ENCODE assay signal across 11 cellular contexts in genomic region chr3:16741890-16742289, GRCh38.
A peak's percentile ranks its signal among the peaks of the same experiment; 100 is the strongest.
DNase-seq lines count a peak whose midpoint lies in the region; ATAC-seq and TF ChIP-seq lines count a peak whose summit lies in the region.
"Had no signal": no experiment of that assay in that cellular context is flagged by ENCODE, and none has a peak within 500 bp of the region (broad histone marks: within the 10 kb centered on the region; RNA-seq: fewer than 3 reads in every experiment).

No MANE protein-coding gene starts in this region.

- no peaks in the 10 kb centered on the region for H3K9me2 ChIP-seq in GM23248 (ENCODE audit: insufficient read depth)

- H3K36me3 Mint-ChIP-seq in activated T-helper 1 cell treated with anti-CD3 and anti-CD28 coated beads, Interleukin-12 subunit alpha, Interleukin-12 subunit beta, Interleukin-2, Interleukin-4 antibody, amounts not matched to agents 30 ng/mL and 10 ng/mL and 1 ng/mL, durations not matched to agents 14 hours and 24 hours and 36 hours (ENCODE audit: low read depth), result no peaks in the 10 kb centered on the region

- in situ Hi-C loops in GM23248 (cut with MboI), result no loop called here

- H2AFZ ChIP-seq in GM23248, result no peak overlapping the region
- peak overlapping the region; percentile 3 for H2AFZ ChIP-seq in osteoblast (ENCODE audit: low read length)
- H2AFZ ChIP-seq in trophoblast cell (ENCODE audit: insufficient read depth, low read length, poor library complexity), result no peak overlapping the region

- H4K12ac ChIP-seq in trophoblast cell (ENCODE audit: low read depth, low read length), result no peak overlapping the region

- H3K27ac ChIP-seq in GM23248 (peak overlapping the region; percentile 58), osteoblast (ENCODE audit: low read depth, low read length) (peak overlapping the region; percentile 49), trophoblast cell (ENCODE audit: low read depth, low read length) (no peak overlapping the region)
- H3K27ac ChIP-seq: spleen, testis had no signal

- H4K20me1 ChIP-seq in GM23248 (ENCODE audit: insufficient read depth), result no peaks in the 10 kb centered on the region
- H4K20me1 ChIP-seq in osteoblast (ENCODE audit: insufficient read depth, low read length), result no peaks in the 10 kb centered on the region

- H3F3A ChIP-seq in GM23248 (ENCODE audit: insufficient read depth), result peaks cover 46% of the 10 kb centered on the region

- no peaks in the 10 kb centered on the region for H3K36me3 ChIP-seq in GM23248 (ENCODE audit: low read depth)
- no peaks in the 10 kb centered on the region for H3K36me3 ChIP-seq in adipocyte (ENCODE audit: control insufficient read depth, insufficient read depth, low read length, severe bottlenecking)
- no peaks in the 10 kb centered on the region for H3K36me3 ChIP-seq in osteoblast (ENCODE audit: insufficient read depth, low read length)
- no peaks in the 10 kb centered on the region for H3K36me3 ChIP-seq in trophoblast cell (ENCODE audit: control insufficient read depth in 1 of 2, insufficient read depth in 2 of 2, low read length in 2 of 2)
- H3K36me3 ChIP-seq: spleen had no signal

- no peak overlapping the region for H2BK12ac ChIP-seq in trophoblast cell (ENCODE audit: low read length)

- H2BK120ac ChIP-seq in trophoblast cell (ENCODE audit: insufficient read depth, low read length, poor library complexity), result no peak overlapping the region

- no peak overlapping the region for H2AK5ac ChIP-seq in trophoblast cell (ENCODE audit: low read length)

- H2BK5ac ChIP-seq in trophoblast cell (ENCODE audit: low read depth, low read length, poor library complexity), result no peak overlapping the region

- ATAC-seq in GM18520 (IDR thresholded peaks at IDR 0.05; ENCODE audit: unreplicated experiment), result peak; percentile 49

- no peak overlapping the region for H3K4ac ChIP-seq in trophoblast cell (ENCODE audit: low read depth, low read length)

- peaks cover 4% of the 10 kb centered on the region for H3K27me3 Mint-ChIP-seq in activated T-helper 1 cell treated with anti-CD3 and anti-CD28 coated beads, Interleukin-12 subunit alpha, Interleukin-12 subunit beta, Interleukin-2, Interleukin-4 antibody, amounts not matched to agents 30 ng/mL and 10 ng/mL and 1 ng/mL, durations not matched to agents 14 hours and 24 hours and 36 hours (ENCODE audit: insufficient read depth)

- no peaks in the 10 kb centered on the region for H3K27me3 ChIP-seq in GM23248 (replicated peaks; ENCODE audit: insufficient read depth)
- no peaks in the 10 kb centered on the region for H3K27me3 ChIP-seq in adipocyte (replicated peaks; ENCODE audit: control insufficient read depth, insufficient read depth, low read length)
- H3K27me3 ChIP-seq in osteoblast (ENCODE audit: insufficient read depth, low read length), result no peaks in the 10 kb centered on the region
- H3K27me3 ChIP-seq in trophoblast cell (ENCODE audit: insufficient read depth, low read length), result no peaks in the 10 kb centered on the region
- H3K27me3 ChIP-seq: spleen, testis had no signal

- H3K9ac ChIP-seq in GM23248 (no peak overlapping the region), adipocyte (ENCODE audit: low read length) (peak overlapping the region; percentile 27), trophoblast cell (ENCODE audit: low read length) (no peak overlapping the region)

- H3K23ac ChIP-seq in trophoblast cell (ENCODE audit: low read length), result no peak overlapping the region

- H3K4me1 ChIP-seq in GM23248 (ENCODE audit: insufficient read depth) (peaks cover 27% of the 10 kb centered on the region), adipocyte (ENCODE audit: control insufficient read depth, insufficient read depth, low read length) (peaks cover 22% of the 10 kb centered on the region), osteoblast (ENCODE audit: insufficient read depth, low read length) (peaks cover 16% of the 10 kb centered on the region), trophoblast cell (ENCODE audit: control insufficient read depth in 1 of 2, insufficient read depth in 2 of 2, low read length in 2 of 2) (no peaks in the 10 kb centered on the region)
- H3K4me1 ChIP-seq: spleen, testis had no signal

- no peaks in the 10 kb centered on the region for H3K79me2 ChIP-seq in GM23248 (ENCODE audit: insufficient read depth)
- no peaks in the 10 kb centered on the region for H3K79me2 ChIP-seq in osteoblast (ENCODE audit: insufficient read depth, low read length)
- H3K79me2 ChIP-seq in trophoblast cell (ENCODE audit: control insufficient read depth, insufficient read depth, low read length, poor library complexity), result no peaks in the 10 kb centered on the region

- TF ChIP-seq CTCF in osteoblast (IDR thresholded peaks at IDR 0.05; ENCODE audit: extremely low read depth, low read depth, low read length), result no peak

- H3K4me3 ChIP-seq in GM23248 (no peak overlapping the region), adipocyte (ENCODE audit: low read length) (peak overlapping the region; percentile 31), osteoblast (ENCODE audit: insufficient read depth, low read length) (no peak overlapping the region), trophoblast cell (ENCODE audit: low read depth, low read length) (no peak overlapping the region)
- H3K4me3 ChIP-seq: spleen, testis had no signal

- intact Hi-C loops in activated T-helper 1 cell treated with anti-CD3 and anti-CD28 coated beads, Interleukin-12 subunit alpha, Interleukin-12 subunit beta, Interleukin-2, Interleukin-4 antibody, amounts not matched to agents 30 ng/mL and 10 ng/mL and 1 ng/mL, durations not matched to agents 14 hours and 24 hours and 36 hours (cut with micrococcal nuclease), result no loop called here

- no peak overlapping the region for H3K14ac ChIP-seq in trophoblast cell (ENCODE audit: low read length)

- H3K4me1 Mint-ChIP-seq in activated T-helper 1 cell treated with anti-CD3 and anti-CD28 coated beads, Interleukin-12 subunit alpha, Interleukin-12 subunit beta, Interleukin-2, Interleukin-4 antibody, amounts not matched to agents 30 ng/mL and 10 ng/mL and 1 ng/mL, durations not matched to agents 14 hours and 24 hours and 36 hours (ENCODE audit: low read depth), result peaks cover 5% of the 10 kb centered on the region

- H3K27ac Mint-ChIP-seq in activated T-helper 1 cell treated with anti-CD3 and anti-CD28 coated beads, Interleukin-12 subunit alpha, Interleukin-12 subunit beta, Interleukin-2, Interleukin-4 antibody, amounts not matched to agents 30 ng/mL and 10 ng/mL and 1 ng/mL, durations not matched to agents 14 hours and 24 hours and 36 hours, result no peak overlapping the region

- 56 to 60% methylated on average over 4 of the region's 4 CpGs for WGBS in GM23248 (ENCODE audit: low coverage in 1 of 2, low lambda C conversion rate in 2 of 2, missing lambda C conversion rate in 2 of 2), 2 experiments
- WGBS in trophoblast cell (ENCODE audit: extremely low coverage, insufficient coverage, insufficient read length), result no CpG with 5 or more reads among the region's 4 CpGs

- no peak overlapping the region for H3K18ac ChIP-seq in trophoblast cell (ENCODE audit: low read length)

- no peak overlapping the region for H3K4me3 Mint-ChIP-seq in activated T-helper 1 cell treated with anti-CD3 and anti-CD28 coated beads, Interleukin-12 subunit alpha, Interleukin-12 subunit beta, Interleukin-2, Interleukin-4 antibody, amounts not matched to agents 30 ng/mL and 10 ng/mL and 1 ng/mL, durations not matched to agents 14 hours and 24 hours and 36 hours

- no peaks in the 10 kb centered on the region for H3K9me3 ChIP-seq in GM23248 (ENCODE audit: low read depth)
- peaks cover 25% of the 10 kb centered on the region for H3K9me3 ChIP-seq in adipocyte (ENCODE audit: control insufficient read depth, low read length)
- no peaks in the 10 kb centered on the region for H3K9me3 ChIP-seq in osteoblast (ENCODE audit: low read depth, low read length)
- H3K9me3 ChIP-seq in trophoblast cell (ENCODE audit: insufficient read depth, low read depth, low read length), result no peaks in the 10 kb centered on the region
- H3K9me3 ChIP-seq: testis had no signal

- no peak overlapping the region for H4K8ac ChIP-seq in trophoblast cell (ENCODE audit: low read depth, low read length)

- DNase-seq in GM23248 (peak; percentile 49), adipocyte (ENCODE audit: low read depth) (no peak), osteoblast (ENCODE audit: insufficient read length, low spot score, missing footprints) (no peak), hepatic stellate cell (ENCODE audit: low spot score) (no peak), trophoblast cell (no peak)
- DNase-seq in activated T-helper 1 cell treated with anti-CD3 and anti-CD28 coated beads, Interleukin-12 subunit alpha, Interleukin-12 subunit beta, Interleukin-2, Interleukin-4 antibody, amounts not matched to agents 30 ng/mL and 10 ng/mL and 1 ng/mL, durations not matched to agents 14 hours and 24 hours and 36 hours (ENCODE audit: low spot score), result no peak
- DNase-seq: activated CD8-positive, alpha-beta memory T cell treated with anti-CD3 and anti-CD28 coated beads, Interleukin-2, amount 50 U/mL, for 4 hours; NCI-H748 treated with DMSO at 0.1 percent for 48 hours; spleen; testis had no signal

- peaks cover 17% of the 10 kb centered on the region for H3K9me3 Mint-ChIP-seq in activated T-helper 1 cell treated with anti-CD3 and anti-CD28 coated beads, Interleukin-12 subunit alpha, Interleukin-12 subunit beta, Interleukin-2, Interleukin-4 antibody, amounts not matched to agents 30 ng/mL and 10 ng/mL and 1 ng/mL, durations not matched to agents 14 hours and 24 hours and 36 hours

- no peak overlapping the region for H3K4me2 ChIP-seq in GM23248 (ENCODE audit: unreplicated experiment)
- peak overlapping the region; percentile 69 for H3K4me2 ChIP-seq in osteoblast (ENCODE audit: insufficient read depth, low read length)
- no peak overlapping the region for H3K4me2 ChIP-seq in trophoblast cell (ENCODE audit: low read length)

- no peaks in the 10 kb centered on the region for H3K79me1 ChIP-seq in trophoblast cell (ENCODE audit: low read length)

- H4K91ac ChIP-seq in trophoblast cell (ENCODE audit: low read depth, low read length), result no peak overlapping the region
